8 cellular contexts compared by ENCODE assay signal in genomic region chr16:78235168-78235800, GRCh38.
A peak's percentile ranks its signal among the peaks of the same experiment; 100 is the strongest.
DNase-seq lines count a peak whose midpoint lies in the region; ATAC-seq lines count a peak whose summit lies in the region.

No MANE protein-coding gene starts in this region.

- no peak overlapping the region for H2BK5ac ChIP-seq in mesendoderm (ENCODE audit: low read length)

- H3K23ac ChIP-seq in mesendoderm (ENCODE audit: low read length), result no peak overlapping the region

- no peaks in the 10 kb centered on the region for H3K4me1 ChIP-seq in mesendoderm (ENCODE audit: control insufficient read depth, low read depth, low read length)

- no peak overlapping the region for H3K4ac ChIP-seq in mesendoderm (ENCODE audit: low read depth, low read length)

- H4K8ac ChIP-seq in mesendoderm (ENCODE audit: low read depth, low read length), result no peak overlapping the region

- H4K5ac ChIP-seq in mesendoderm (ENCODE audit: low read length), result no peak overlapping the region

- no peak overlapping the region for H3K56ac ChIP-seq in mesendoderm (ENCODE audit: low read length)

- H2BK15ac ChIP-seq in mesendoderm (replicated peaks; ENCODE audit: low read depth), result no peak overlapping the region

- H3K9ac ChIP-seq in mesendoderm (ENCODE audit: low read length), result no peak overlapping the region

- no peaks in the 10 kb centered on the region for H3K79me1 ChIP-seq in mesendoderm (ENCODE audit: low read length)

- no peak overlapping the region for H2AK5ac ChIP-seq in mesendoderm (ENCODE audit: low read length)

- DNase-seq in ACHN (peak; percentile 71), NCI-H460 (ENCODE audit: extremely low read depth, low read depth) (peak; percentile 34), ecto neural progenitor cell (ENCODE audit: low spot score) (peak; percentile 84), mesendoderm (peak; percentile 79)
- peak; percentile 47 to 56 for DNase-seq in activated CD4-positive, alpha-beta T cell treated with anti-CD3 and anti-CD28 coated beads, Interleukin-2, amount 50 U/mL, for 4 hours
- DNase-seq in stimulated activated CD8-positive, alpha-beta memory T cell treated with anti-CD3 and anti-CD28 coated beads, Interleukin-4, amount 100 ng/mL, for 1 hour (ENCODE audit: low read depth in 2 of 2, low spot score in 1 of 2), result peak; percentile 17 to 33

- peak; percentile 99 for ATAC-seq in GM18502 (IDR thresholded peaks at IDR 0.05; ENCODE audit: poor library complexity, unreplicated experiment)
- ATAC-seq in HG02943 (IDR thresholded peaks at IDR 0.05; ENCODE audit: low read depth, unreplicated experiment), result peak; percentile 92

- no peak overlapping the region for H3K4me3 ChIP-seq in mesendoderm (ENCODE audit: low read length)

- no peaks in the 10 kb centered on the region for H3K27me3 ChIP-seq in mesendoderm (ENCODE audit: insufficient read depth, low read length, poor library complexity)

- H2BK120ac ChIP-seq in mesendoderm (ENCODE audit: low read depth, low read length), result no peak overlapping the region

- in situ Hi-C loops in ACHN (cut with HindIII; ENCODE audit: low pct_ligation_motif_present, low pct_unique_long_range_greater_than_20kb, low sequenced_read_pairs), result no loop called here

- no peak overlapping the region for H3K18ac ChIP-seq in mesendoderm (ENCODE audit: low read length)

- H3K79me2 ChIP-seq in mesendoderm (ENCODE audit: control insufficient read depth, insufficient read depth, low read length), result no peaks in the 10 kb centered on the region

- no peak overlapping the region for H3K4me2 ChIP-seq in mesendoderm (ENCODE audit: low read length)

- no CpG with 5 or more reads among the region's 9 CpGs for WGBS in mesendoderm (ENCODE audit: extremely low coverage, insufficient coverage, low lambda C conversion rate)

- no peak overlapping the region for H3K27ac ChIP-seq in mesendoderm (ENCODE audit: low read depth, low read length)

- no peaks in the 10 kb centered on the region for H3K36me3 ChIP-seq in mesendoderm (ENCODE audit: control insufficient read depth, insufficient read depth, low read length)

Comparison
In these comparisons a context has a peak if more than half of its experiments do, and no peak if none do; other contexts are left out.
1. DNase-seq: peak in every context shown above with its lines; median percentile 84 in ecto neural progenitor cell; 79 in mesendoderm; 71 in ACHN; 52 in activated CD4-positive, alpha-beta T cell treated with anti-CD3 and anti-CD28 coated beads, Interleukin-2, amount 50 U/mL, for 4 hours; 34 in NCI-H460; 25 in stimulated activated CD8-positive, alpha-beta memory T cell treated with anti-CD3 and anti-CD28 coated beads, Interleukin-4, amount 100 ng/mL, for 1 hour.